In genomic region chr12:130945793-130946492, GRCh38 we compare ENCODE assay signal across 20 cellular contexts. TPM values are rescaled to one million over a fixed set of nuclear protein-coding genes. Genes with fewer than 3 reads are reported as not detected.
DNase-seq lines count a peak whose midpoint lies in the region; ATAC-seq and TF ChIP-seq lines count a peak whose summit lies in the region.
"Had no signal": no experiment of that assay in that cellular context is flagged by ENCODE, and none has a peak within 500 bp of the region (broad histone marks: within the 10 kb centered on the region; RNA-seq: fewer than 3 reads in every experiment).

No MANE protein-coding gene starts in this region.

- H3K9me3 ChIP-seq in endodermal cell (ENCODE audit: control insufficient read depth, low read length) (no peaks in the 10 kb centered on the region), right cardiac atrium (ENCODE audit: control insufficient read depth, low read length) (no peaks in the 10 kb centered on the region)

- peak; percentile 78 to 86 for ATAC-seq in right cardiac atrium
- no peak for ATAC-seq in activated naive CD8-positive, alpha-beta T cell treated with anti-CD3 and anti-CD28 coated beads, Interleukin-2, amount 50 U/mL, for 24 hours

- TF ChIP-seq CTCF in endodermal cell (conservative IDR thresholded peaks at IDR 0.05) = no peak

- no peaks in the 10 kb centered on the region for H3K36me3 ChIP-seq in endodermal cell (ENCODE audit: control insufficient read depth, insufficient read depth, low read length)

- no peak overlapping the region for H3K27ac Mint-ChIP-seq in endodermal cell
- H3K27ac Mint-ChIP-seq in activated naive CD8-positive, alpha-beta T cell treated with anti-CD3 and anti-CD28 coated beads, Interleukin-2, amount 50 U/mL, for 24 hours = no peak overlapping the region

- 93 to 100% methylated on average over 3 to 7 of the region's 7 CpGs for WGBS in endodermal cell (ENCODE audit: insufficient coverage in 1 of 2, insufficient read length in 1 of 2), 2 experiments
- 51% methylated on average over 7 of the region's 7 CpGs for WGBS in right cardiac atrium

- no peak overlapping the region for H3K4me3 Mint-ChIP-seq in endodermal cell
- H3K4me3 Mint-ChIP-seq in activated naive CD8-positive, alpha-beta T cell treated with anti-CD3 and anti-CD28 coated beads, Interleukin-2, amount 50 U/mL, for 24 hours = no peak overlapping the region
- H3K4me3 Mint-ChIP-seq: IgD-negative memory B cell had no signal

- no peaks in the 10 kb centered on the region for H3K4me1 ChIP-seq in endodermal cell (ENCODE audit: control insufficient read depth, insufficient read depth, low read length)
- no peaks in the 10 kb centered on the region for H3K4me1 ChIP-seq in right cardiac atrium (ENCODE audit: control insufficient read depth, insufficient read depth, low read length)

- no peaks in the 10 kb centered on the region for H3K36me3 Mint-ChIP-seq in endodermal cell (ENCODE audit: low read depth)
- H3K36me3 Mint-ChIP-seq in activated naive CD8-positive, alpha-beta T cell treated with anti-CD3 and anti-CD28 coated beads, Interleukin-2, amount 50 U/mL, for 24 hours (ENCODE audit: low read depth) = no peaks in the 10 kb centered on the region

- no peaks in the 10 kb centered on the region for H3K4me1 Mint-ChIP-seq in endodermal cell
- H3K4me1 Mint-ChIP-seq in activated naive CD8-positive, alpha-beta T cell treated with anti-CD3 and anti-CD28 coated beads, Interleukin-2, amount 50 U/mL, for 24 hours = no peaks in the 10 kb centered on the region
- H3K4me1 Mint-ChIP-seq: IgD-negative memory B cell had no signal

- peaks cover 2% of the 10 kb centered on the region for H3K27me3 Mint-ChIP-seq in endodermal cell (ENCODE audit: insufficient read depth)
- peaks cover 29% of the 10 kb centered on the region for H3K27me3 Mint-ChIP-seq in activated naive CD8-positive, alpha-beta T cell treated with anti-CD3 and anti-CD28 coated beads, Interleukin-2, amount 50 U/mL, for 24 hours

- H3K27me3 ChIP-seq in endodermal cell (ENCODE audit: control insufficient read depth, insufficient read depth, low read length, poor library complexity, severe bottlenecking) (no peaks in the 10 kb centered on the region), right cardiac atrium (ENCODE audit: control insufficient read depth, insufficient read depth) (no peaks in the 10 kb centered on the region)

- H3K4me3 ChIP-seq in endodermal cell (ENCODE audit: low read length) (no peak overlapping the region), right cardiac atrium (ENCODE audit: low read length) (no peak overlapping the region)

- peaks cover 20% of the 10 kb centered on the region for H3K9me3 Mint-ChIP-seq in endodermal cell
- peaks cover 22% of the 10 kb centered on the region for H3K9me3 Mint-ChIP-seq in activated naive CD8-positive, alpha-beta T cell treated with anti-CD3 and anti-CD28 coated beads, Interleukin-2, amount 50 U/mL, for 24 hours

- intact Hi-C loops in right cardiac atrium (cut with DNase I) = no loop called here

- DNase-seq in EH (ENCODE audit: low read depth) (peak; percentile 47), endodermal cell (peak; percentile 26), right cardiac atrium (peak in 1 of 3 donors; percentile 78), stromal cell of bone marrow (ENCODE audit: low read depth) (peak; percentile 51), NCI-H2081 treated with DMSO at 0.1 percent for 48 hours (lab: John Stamatoyannopoulos, UW) (no peak), Ammon's horn (ENCODE audit: low spot score) (no peak), cerebellar cortex (ENCODE audit: low spot score) (no peak)
- DNase-seq in activated naive CD8-positive, alpha-beta T cell treated with anti-CD3 and anti-CD28 coated beads, Interleukin-2, amount 50 U/mL, for 24 hours = no peak
- DNase-seq: activated CD4-positive, CD25-positive, alpha-beta regulatory T cell treated with anti-CD3 and anti-CD28 coated beads, Interleukin-2, amount 50 U/mL, for 72 hours; activated effector memory CD4-positive, alpha-beta T cell treated with Interleukin-2 at 50 U/mL for 16 hours; cerebellar nuclear complex; COR-L47; mesendoderm; NCI-H2107; NCI-H526 treated with DMSO at 0.1 percent for 48 hours; stimulated activated naive CD4-positive, alpha-beta T cell treated with Interleukin-2 at 50 U/mL for 16 hours; T-helper 2 cell had no signal

- no peak overlapping the region for H3K9ac ChIP-seq in endodermal cell (ENCODE audit: extremely low read depth, low read length, poor library complexity, severe bottlenecking)

- no peak overlapping the region for H3K27ac ChIP-seq in endodermal cell (ENCODE audit: low read depth, low read length)
- peak overlapping the region; percentile 70 for H3K27ac ChIP-seq in right cardiac atrium (ENCODE audit: low read length)

RNA-seq across cellular contexts. Expression of gene ADGRD1, which starts 7.8 kb away (rescaled TPM):
- total RNA-seq in endodermal cell = 1 to 10 TPM; 1.3 to 2.9 TPM
- polyA plus RNA-seq in endodermal cell (2013, experiment 1 of 2) = 2.3 TPM
- 1.7 TPM for polyA plus RNA-seq in endodermal cell (2013, experiment 2 of 2)
- total RNA-seq in right cardiac atrium = 100 to 1,000 TPM; 188 to 386 (median 239) TPM
- 50.0 TPM for polyA plus RNA-seq in right cardiac atrium
- total RNA-seq: glomerular endothelial cell, pulmonary artery endothelial cell had no signal

Comparison
In these comparisons a context has a peak if more than half of its experiments do, and no peak if none do; other contexts are left out.
1. DNase-seq: peak in EH (single experiment), endodermal cell (single experiment) and stromal cell of bone marrow (single experiment); none in NCI-H2081 treated with DMSO at 0.1 percent for 48 hours (single experiment), Ammon's horn (single experiment), cerebellar cortex (single experiment) and activated naive CD8-positive, alpha-beta T cell treated with anti-CD3 and anti-CD28 coated beads, Interleukin-2, amount 50 U/mL, for 24 hours (single experiment).
2. RNA of gene ADGRD1, which starts 7.8 kb away (total RNA-seq): 188 to 386 TPM in right cardiac atrium; 1.3 to 2.9 TPM in endodermal cell; every median in the first group is over 10 times any median in the second.